15 cellular contexts compared by ENCODE assay signal in genomic region chr5:67246546-67246945, GRCh38. TPM values are rescaled to one million over a fixed set of nuclear protein-coding genes. Genes with fewer than 3 reads are reported as not detected.
A peak's percentile ranks its signal among the peaks of the same experiment; 100 is the strongest.
DNase-seq lines count a peak whose midpoint lies in the region; ATAC-seq and TF ChIP-seq lines count a peak whose summit lies in the region.
"Had no signal": no experiment of that assay in that cellular context is flagged by ENCODE, and none has a peak within 500 bp of the region (broad histone marks: within the 10 kb centered on the region; RNA-seq: fewer than 3 reads in every experiment).

No MANE protein-coding gene starts in this region.

- H3K79me2 ChIP-seq in MM.1S (ENCODE audit: low read length), result no peaks in the 10 kb centered on the region

- TF ChIP-seq CTCF in foreskin keratinocyte (conservative IDR thresholded peaks at IDR 0.05) (no peak), suprapubic skin (IDR thresholded peaks at IDR 0.05) (no peak), MM.1S (IDR thresholded peaks at IDR 0.05; ENCODE audit: low read length) (no peak)

- no peak overlapping the region for H3K4me2 ChIP-seq in MM.1S (ENCODE audit: low read depth, low read length)

- H4K20me1 ChIP-seq in MM.1S (ENCODE audit: insufficient read depth, low read length), result no peaks in the 10 kb centered on the region

- ATAC-seq in foreskin keratinocyte (no peak), GM19463 (IDR thresholded peaks at IDR 0.05; ENCODE audit: unreplicated experiment) (no peak)

- in situ Hi-C loops in G401 (cut with HindIII; ENCODE audit: low sequenced_read_pairs), result no loop called here

- peak; percentile 29 for DNase-seq in G401 (ENCODE audit: low spot score)
- no peak for DNase-seq in SK-N-MC (ENCODE audit: low read depth, low spot score)
- DNase-seq in foreskin keratinocyte, result no peak
- no peak for DNase-seq in suprapubic skin (ENCODE audit: low spot score in 2 of 2)
- DNase-seq in effector CD8-positive, alpha-beta T cell (lab: John Stamatoyannopoulos, UW), result no peak
- no peak for DNase-seq in activated gamma-delta T cell treated with Interleukin-2 at 50 U/mL for 16 hours
- DNase-seq in MM.1S, result no peak
- DNase-seq: activated naive CD8-positive, alpha-beta T cell treated with anti-CD3 and anti-CD28 coated beads, Interleukin-2, amount 10 ng/mL, durations not matched to agents 7 days and 5 days; DND-41; kidney; Right ventricle myocardium superior had no signal

- no peaks in the 10 kb centered on the region for H3K9me2 ChIP-seq in MM.1S (replicated peaks; ENCODE audit: insufficient read depth, low read length)

- WGBS in suprapubic skin, result 18% methylated on average over 2 of the region's 2 CpGs

- no peaks in the 10 kb centered on the region for H3F3A ChIP-seq in MM.1S (ENCODE audit: insufficient read depth, low read length)

- H3K9me3 ChIP-seq in SK-N-MC (ENCODE audit: low read depth, low read length) (no peaks in the 10 kb centered on the region), suprapubic skin (no peaks in the 10 kb centered on the region), MM.1S (replicated peaks; ENCODE audit: insufficient read depth, low read length) (no peaks in the 10 kb centered on the region)

- TF ChIP-seq POLR2A in suprapubic skin (IDR thresholded peaks at IDR 0.05), result no peak

- H3K4me1 ChIP-seq in foreskin keratinocyte (peaks cover 35% of the 10 kb centered on the region), suprapubic skin (peaks cover 42% of the 10 kb centered on the region), MM.1S (ENCODE audit: low read length) (no peaks in the 10 kb centered on the region)

- peak overlapping the region; percentile 81 for H3K9ac ChIP-seq in SK-N-MC (ENCODE audit: insufficient read length)
- H3K9ac ChIP-seq in MM.1S (ENCODE audit: low read length), result no peak overlapping the region

- H3K36me3 ChIP-seq in SK-N-MC (ENCODE audit: insufficient read depth, low read length) (no peaks in the 10 kb centered on the region), suprapubic skin (no peaks in the 10 kb centered on the region), MM.1S (replicated peaks; ENCODE audit: insufficient read depth, low read length) (no peaks in the 10 kb centered on the region)
- H3K36me3 ChIP-seq: brain microvascular endothelial cell had no signal

- TF ChIP-seq EP300 in suprapubic skin (IDR thresholded peaks at IDR 0.05), result no peak

- no peaks in the 10 kb centered on the region for H3K27me3 ChIP-seq in foreskin keratinocyte
- H3K27me3 ChIP-seq in suprapubic skin, result no peaks in the 10 kb centered on the region
- no peaks in the 10 kb centered on the region for H3K27me3 ChIP-seq in MM.1S (replicated peaks; ENCODE audit: insufficient read depth, low read length)
- H3K27me3 ChIP-seq: brain microvascular endothelial cell had no signal

- H2AFZ ChIP-seq in MM.1S (ENCODE audit: low read length), result no peak overlapping the region

- 0 out of 2 replicates have a peak overlapping the region, but pooled peaks have one; percentile 4 for H3K4me3 ChIP-seq in SK-N-MC
- no peak overlapping the region for H3K4me3 ChIP-seq in suprapubic skin
- no peak overlapping the region for H3K4me3 ChIP-seq in MM.1S (ENCODE audit: low read length)

- H3K27ac ChIP-seq in SK-N-MC (peak overlapping the region; percentile 99), foreskin keratinocyte (peak overlapping the region; percentile 4), suprapubic skin (peak overlapping the region; percentile 13), MM.1S (ENCODE audit: low read length) (no peak overlapping the region)
- H3K27ac ChIP-seq: brain microvascular endothelial cell had no signal

RNA-seq across cellular contexts. Expression of gene CD180, which starts 49.9 kb away (rescaled TPM):
- total RNA-seq in G401 (2014; rRNA removed; shearing (Covaris generic)), result not detected in 2 replicates
- not detected in 2 replicates for total RNA-seq in foreskin keratinocyte
- not detected in 2 replicates for polyA plus RNA-seq in foreskin keratinocyte
- under 1 TPM in 3 of 4 donors, not detected in 1; 0.11 to 0.32 (median 0.18) TPM for total RNA-seq in suprapubic skin
- total RNA-seq: endothelial cell of umbilical vein, H7 had no signal
- polyA plus RNA-seq: endothelial cell of umbilical vein had no signal
